ENCODE assay signal across 1 cellular context in the genomic region with DNA sequence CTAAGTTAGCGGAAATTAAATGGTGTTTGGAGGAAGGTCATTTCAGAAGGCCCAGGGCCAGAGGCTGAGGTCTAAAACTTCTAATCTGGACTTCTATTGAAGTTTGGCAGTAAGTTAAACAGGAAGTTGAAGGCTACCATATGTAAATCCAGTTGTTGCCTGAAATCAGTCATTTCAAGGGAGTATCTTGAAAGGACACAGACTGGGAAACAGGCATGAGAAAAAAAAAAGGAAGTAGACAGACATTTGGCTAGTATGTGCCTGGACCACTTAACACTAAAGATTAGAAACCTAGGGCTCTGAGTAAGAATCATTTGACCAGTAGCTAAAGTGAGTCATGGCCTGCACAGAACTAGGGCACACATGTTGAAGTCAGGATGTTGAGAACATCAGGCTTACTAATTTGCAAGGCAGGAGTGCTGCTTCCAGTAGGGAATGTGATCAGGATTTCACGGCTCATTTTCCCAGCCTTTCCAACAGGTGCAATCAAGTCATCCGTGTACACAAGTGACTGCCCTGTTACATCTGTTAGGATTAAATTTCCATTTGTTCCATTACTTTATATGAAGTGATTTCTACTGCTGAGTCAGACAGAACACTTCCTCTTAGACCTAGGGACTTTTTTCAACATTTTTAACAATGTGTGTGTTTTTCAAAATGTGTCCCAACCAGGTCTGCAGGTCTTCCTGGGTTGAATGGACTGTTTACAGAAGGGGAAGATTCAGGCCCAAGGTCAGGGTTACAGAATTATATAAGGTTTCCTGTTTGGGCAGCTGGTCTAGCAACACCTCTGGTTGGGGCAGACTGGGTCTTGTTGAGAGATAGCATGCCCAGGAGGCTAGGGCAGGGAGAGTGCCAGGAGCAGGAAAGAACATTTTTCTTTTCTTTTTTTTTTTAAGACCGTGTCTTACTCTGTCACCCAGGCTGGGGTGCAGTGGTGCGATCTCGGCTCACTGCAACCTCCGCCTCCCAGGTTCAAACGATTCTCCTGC.
TF ChIP-seq lines count a peak whose summit lies in the region.

No MANE protein-coding gene starts in this region.

TF ChIP-seq in HepG2, 621 proteins besides CTCF, POLR2A, EP300 and RAD21 (continued from another document):
- TF ChIP-seq, protein P1, sequence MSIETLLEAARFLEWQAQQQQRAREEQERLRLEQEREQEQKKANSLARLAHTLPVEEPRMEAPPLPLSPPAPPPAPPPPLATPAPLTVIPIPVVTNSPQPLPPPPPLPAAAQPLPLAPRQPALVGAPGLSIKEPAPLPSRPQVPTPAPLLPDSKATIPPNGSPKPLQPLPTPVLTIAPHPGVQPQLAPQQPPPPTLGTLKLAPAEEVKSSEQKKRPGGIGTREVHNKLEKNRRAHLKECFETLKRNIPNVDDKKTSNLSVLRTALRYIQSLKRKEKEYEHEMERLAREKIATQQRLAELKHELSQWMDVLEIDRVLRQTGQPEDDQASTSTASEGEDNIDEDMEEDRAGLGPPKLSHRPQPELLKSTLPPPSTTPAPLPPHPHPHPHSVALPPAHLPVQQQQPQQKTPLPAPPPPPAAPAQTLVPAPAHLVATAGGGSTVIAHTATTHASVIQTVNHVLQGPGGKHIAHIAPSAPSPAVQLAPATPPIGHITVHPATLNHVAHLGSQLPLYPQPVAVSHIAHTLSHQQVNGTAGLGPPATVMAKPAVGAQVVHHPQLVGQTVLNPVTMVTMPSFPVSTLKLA (IDR thresholded peaks at IDR 0.05): 0 out of 2 replicates have a peak, but pooled peaks have one; percentile 1
- TF ChIP-seq ZMAT3 (CRISPR knock-in tag; conservative IDR thresholded peaks at IDR 0.05) (peak; percentile 59), HOXD1 (CRISPR knock-in tag; IDR thresholded peaks at IDR 0.05) (no peak), DNMT1 (CRISPR knock-in tag; IDR thresholded peaks at IDR 0.05) (no peak), NONO (IDR thresholded peaks at IDR 0.05) (no peak), NONO (CRISPR knock-in tag; conservative IDR thresholded peaks at IDR 0.05) (peak; percentile 72), SIX1 (CRISPR knock-in tag; IDR thresholded peaks at IDR 0.05; ENCODE audit: borderline replicate concordance) (peak; percentile 75; the same call in 1 of the 2 replicates), ZNF180 (CRISPR knock-in tag; IDR thresholded peaks at IDR 0.05; ENCODE audit: borderline replicate concordance, low read depth) (no peak)
